Comparison of ENCODE assay signal across 19 cellular contexts in the genomic region with DNA sequence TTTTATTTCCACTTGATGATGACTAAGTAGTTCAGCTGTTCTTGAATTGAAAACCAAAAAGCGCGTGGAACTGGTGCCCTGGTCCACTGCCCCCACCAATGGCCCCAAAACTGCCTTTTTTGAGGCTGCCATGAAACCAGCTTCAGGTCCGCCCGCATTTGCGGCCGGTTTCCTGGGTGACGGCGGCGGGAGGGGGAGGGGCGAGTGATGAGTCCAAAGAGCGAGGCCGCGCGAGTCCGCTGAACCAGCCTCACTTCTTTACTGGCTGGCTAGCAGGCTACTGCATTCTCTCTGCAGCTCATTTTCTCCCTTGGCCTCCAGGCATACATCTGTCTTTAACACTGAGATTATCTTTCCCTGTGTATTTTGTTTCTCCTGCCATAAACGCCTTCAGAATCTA.
"Had no signal": no experiment of that assay in that cellular context is flagged by ENCODE, and none has a peak within 500 bp of the region (broad histone marks: within the 10 kb centered on the region; RNA-seq: fewer than 3 reads in every experiment).

No MANE protein-coding gene starts in this region.

- H3K36me3 Mint-ChIP-seq: naive B cell had no signal

- H3K4me1 ChIP-seq: colonic mucosa, psoas muscle, spleen, transverse colon had no signal

- DNase-seq: colonic mucosa; dermis blood vessel endothelial cell; effector CD4-positive, alpha-beta T cell; left colon; mesendoderm; naive B cell; psoas muscle; retina; spleen; stimulated activated CD4-positive, alpha-beta T cell treated with anti-CD3 and anti-CD28 coated beads, Interleukin-15, amount 100 ng/mL, for 24 hours; stimulated activated CD4-positive, alpha-beta T cell treated with anti-CD3 and anti-CD28 coated beads, Interleukin-1b, Interleukin-23, amount 100 ng/mL, for 48 hours; stimulated activated CD4-positive, alpha-beta T cell treated with anti-CD3 and anti-CD28 coated beads, Interleukin-4, amount 100 ng/mL, for 24 hours; stimulated activated naive B cell treated with anti-CD40 and anti-IgM and Interleukin-4, amounts not matched to agents 10 μg/mL and 1 μg/mL and 100 μg/mL, for 72 hours; stimulated activated naive CD8-positive, alpha-beta T cell treated with anti-CD3 and anti-CD28 coated beads, Interleukin-15, amount 100 ng/mL, for 72 hours; transverse colon had no signal

- H3K4me1 Mint-ChIP-seq: naive B cell; nephron; stimulated activated naive B cell treated with anti-CD40 and anti-IgM and Interleukin-4, amounts not matched to agents 10 μg/mL and 1 μg/mL and 100 μg/mL, for 72 hours; stimulated activated naive CD8-positive, alpha-beta T cell treated with anti-CD3 and anti-CD28 coated beads, Interleukin-15, amount 100 ng/mL, for 72 hours had no signal

- ATAC-seq: esophagus mucosa; left colon; psoas muscle; sciatic nerve; stimulated activated naive B cell treated with anti-CD40 and anti-IgM and Interleukin-4, amounts not matched to agents 10 μg/mL and 1 μg/mL and 100 μg/mL, for 72 hours; stimulated activated naive CD8-positive, alpha-beta T cell treated with anti-CD3 and anti-CD28 coated beads, Interleukin-15, amount 100 ng/mL, for 72 hours had no signal

- H3K27me3 ChIP-seq: colonic mucosa, spleen, transverse colon had no signal

- H3K4me3 Mint-ChIP-seq: naive B cell; nephron; stimulated activated naive B cell treated with anti-CD40 and anti-IgM and Interleukin-4, amounts not matched to agents 10 μg/mL and 1 μg/mL and 100 μg/mL, for 72 hours; stimulated activated naive CD8-positive, alpha-beta T cell treated with anti-CD3 and anti-CD28 coated beads, Interleukin-15, amount 100 ng/mL, for 72 hours had no signal

- H3K9me3 ChIP-seq: colonic mucosa, psoas muscle, spleen, thoracic aorta, transverse colon had no signal

- H3K4me3 ChIP-seq: colonic mucosa, psoas muscle, spleen, thoracic aorta, transverse colon had no signal

- H3K27ac Mint-ChIP-seq: naive B cell; nephron; stimulated activated naive B cell treated with anti-CD40 and anti-IgM and Interleukin-4, amounts not matched to agents 10 μg/mL and 1 μg/mL and 100 μg/mL, for 72 hours; stimulated activated naive CD8-positive, alpha-beta T cell treated with anti-CD3 and anti-CD28 coated beads, Interleukin-15, amount 100 ng/mL, for 72 hours had no signal

- H3K9me3 Mint-ChIP-seq: naive B cell; nephron; stimulated activated naive CD8-positive, alpha-beta T cell treated with anti-CD3 and anti-CD28 coated beads, Interleukin-15, amount 100 ng/mL, for 72 hours had no signal

- H3K27me3 Mint-ChIP-seq: naive B cell; stimulated activated naive B cell treated with anti-CD40 and anti-IgM and Interleukin-4, amounts not matched to agents 10 μg/mL and 1 μg/mL and 100 μg/mL, for 72 hours; stimulated activated naive CD8-positive, alpha-beta T cell treated with anti-CD3 and anti-CD28 coated beads, Interleukin-15, amount 100 ng/mL, for 72 hours had no signal

- H3K36me3 ChIP-seq: colonic mucosa, spleen, thoracic aorta, transverse colon had no signal

- H3K27ac ChIP-seq: colonic mucosa, psoas muscle, spleen, thoracic aorta, transverse colon had no signal
